11 cellular contexts compared by ENCODE assay signal in the genomic region with DNA sequence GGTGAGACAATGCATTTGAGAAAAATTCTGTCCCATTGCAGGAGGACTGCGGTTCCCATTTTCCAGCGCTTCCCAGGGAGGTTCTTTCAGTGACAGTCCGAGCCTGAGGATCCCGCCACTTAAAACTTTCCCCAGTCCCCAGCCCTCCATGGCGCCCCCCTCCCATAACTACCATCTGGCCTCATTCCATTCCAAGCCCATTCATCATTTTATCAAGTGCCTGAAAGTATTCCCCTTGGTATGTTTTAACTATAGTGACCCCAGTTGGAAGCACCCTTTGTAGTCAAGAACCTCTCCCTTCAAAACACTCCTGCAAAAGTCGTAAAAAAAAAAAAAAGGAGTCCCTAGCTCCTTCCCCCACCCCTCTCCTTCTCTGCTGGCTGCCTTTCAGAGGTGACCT. TPM values are rescaled to one million over a fixed set of nuclear protein-coding genes. Genes with fewer than 3 reads are reported as not detected.
DNase-seq lines count a peak whose midpoint lies in the region; ATAC-seq and TF ChIP-seq lines count a peak whose summit lies in the region.
"Had no signal": no experiment of that assay in that cellular context is flagged by ENCODE, and none has a peak within 500 bp of the region (broad histone marks: within the 10 kb centered on the region; RNA-seq: fewer than 3 reads in every experiment).

No MANE protein-coding gene starts in this region.

- peaks cover 35% of the 10 kb centered on the region for H3K4me1 ChIP-seq in iPS-18a (ENCODE audit: control insufficient read depth, low read depth, low read length)
- peaks cover 29% of the 10 kb centered on the region for H3K4me1 ChIP-seq in testis
- H3K4me1 ChIP-seq: prostate gland had no signal

- H3K4me3 ChIP-seq in iPS-18a (ENCODE audit: low read length) (peak overlapping the region; percentile 77), testis (peak overlapping the region; percentile 79 to 90)

- WGBS in testis, 2 donors: 28 to 47% methylated on average over 6 of the region's 6 CpGs

- peak overlapping the region; percentile 65 for H3K4me3 Mint-ChIP-seq in activated CD8-positive, alpha-beta memory T cell treated with anti-CD3 and anti-CD28 coated beads, Interleukin-2, amount 10 ng/mL, durations not matched to agents 7 days and 5 days
- H3K4me3 Mint-ChIP-seq in T-cell: peak overlapping the region; percentile 67 to 79 (median 71)

- intact Hi-C loops in testis (cut with DNase I; ENCODE audit: low total_unique reads): loop anchor here (10.0 kb wide), 1 partner anchor 149 kb away; no protein-coding TSS in a partner anchor

- ATAC-seq in activated CD8-positive, alpha-beta memory T cell treated with anti-CD3 and anti-CD28 coated beads, Interleukin-2, amount 10 ng/mL, durations not matched to agents 7 days and 5 days: no peak
- ATAC-seq in T-cell (replicated peaks in 1 of 4): no peak

- peaks cover 40% of the 10 kb centered on the region for H3K27me3 Mint-ChIP-seq in activated CD8-positive, alpha-beta memory T cell treated with anti-CD3 and anti-CD28 coated beads, Interleukin-2, amount 10 ng/mL, durations not matched to agents 7 days and 5 days
- peaks cover 25 to 32% of the 10 kb centered on the region in 2 donors for H3K27me3 Mint-ChIP-seq in T-cell

- H3K9me3 ChIP-seq in iPS-18a (ENCODE audit: control insufficient read depth, low read depth, low read length): peaks cover 2% of the 10 kb centered on the region
- no peaks in the 10 kb centered on the region for H3K9me3 ChIP-seq in testis
- H3K9me3 ChIP-seq: prostate gland had no signal

- H3K9ac ChIP-seq in iPS-18a (ENCODE audit: low read length): peak overlapping the region; percentile 79
- H3K9ac ChIP-seq: GM23248 had no signal

- POLR2A ChIA-PET in T-cell (lab: Charles Lee): interaction anchor here in 1 of 2 donors (0.6 kb wide), 1 partner anchor 141 kb away, joined by 3 read pairs; no protein-coding TSS in a partner anchor

- H3K4me1 Mint-ChIP-seq in activated CD8-positive, alpha-beta memory T cell treated with anti-CD3 and anti-CD28 coated beads, Interleukin-2, amount 10 ng/mL, durations not matched to agents 7 days and 5 days: peaks cover 5% of the 10 kb centered on the region
- H3K4me1 Mint-ChIP-seq in T-cell: peaks cover 5 to 10% (median 10%) of the 10 kb centered on the region in 3 donors

- DNase-seq in activated CD8-positive, alpha-beta memory T cell treated with anti-CD3 and anti-CD28 coated beads, Interleukin-2, amount 10 ng/mL, durations not matched to agents 7 days and 5 days: no peak
- no peak for DNase-seq in activated CD8-positive, alpha-beta memory T cell treated with anti-CD3 and anti-CD28 coated beads, Interleukin-2, amount 50 U/mL, for 4 hours
- DNase-seq in T-cell: no peak
- no peak for DNase-seq in testis
- DNase-seq in SW480 (ENCODE audit: low spot score): no peak
- DNase-seq in GOT3 (lab: John Stamatoyannopoulos, UW): no peak
- DNase-seq in NCI-H1092 (lab: John Stamatoyannopoulos, UW): no peak
- DNase-seq: activated CD4-positive, CD25-positive, alpha-beta regulatory T cell treated with anti-CD3 and anti-CD28 coated beads, Interleukin-2, amount 50 U/mL, for 72 hours; GM23248 had no signal

- H3K36me3 ChIP-seq in iPS-18a (ENCODE audit: control insufficient read depth, low read depth, low read length) (peaks cover 37% of the 10 kb centered on the region), testis (ENCODE audit: low read depth, missing control alignments) (no peaks in the 10 kb centered on the region)
- H3K36me3 ChIP-seq: prostate gland had no signal

- H3K27ac ChIP-seq in iPS-18a (ENCODE audit: low read length) (no peak overlapping the region), testis (peak overlapping the region; percentile 81 to 86)
- H3K27ac ChIP-seq: GM23248, prostate gland had no signal

- H3K27me3 ChIP-seq in iPS-18a (ENCODE audit: control insufficient read depth, insufficient read depth, low read length): peaks cover 13% of the 10 kb centered on the region
- H3K27me3 ChIP-seq in testis: no peaks in the 10 kb centered on the region

- peaks cover 2% of the 10 kb centered on the region for H3K36me3 Mint-ChIP-seq in activated CD8-positive, alpha-beta memory T cell treated with anti-CD3 and anti-CD28 coated beads, Interleukin-2, amount 10 ng/mL, durations not matched to agents 7 days and 5 days
- no peaks in the 10 kb centered on the region for H3K36me3 Mint-ChIP-seq in T-cell

- TF ChIP-seq POLR2A in testis (IDR thresholded peaks at IDR 0.05): no peak

- no peak overlapping the region for H3K27ac Mint-ChIP-seq in activated CD8-positive, alpha-beta memory T cell treated with anti-CD3 and anti-CD28 coated beads, Interleukin-2, amount 10 ng/mL, durations not matched to agents 7 days and 5 days
- no peak overlapping the region for H3K27ac Mint-ChIP-seq in T-cell

- H3K9me3 Mint-ChIP-seq in activated CD8-positive, alpha-beta memory T cell treated with anti-CD3 and anti-CD28 coated beads, Interleukin-2, amount 10 ng/mL, durations not matched to agents 7 days and 5 days (ENCODE audit: low read depth): no peaks in the 10 kb centered on the region
- H3K9me3 Mint-ChIP-seq in T-cell: peaks cover 0 to under 1% (median 0%) of the 10 kb centered on the region in 3 donors

- CTCF ChIA-PET in activated CD8-positive, alpha-beta memory T cell treated with anti-CD3 and anti-CD28 coated beads, Interleukin-2, amount 10 ng/mL, durations not matched to agents 7 days and 5 days (lab: Charles Lee): no interaction called here
- CTCF ChIA-PET in T-cell (lab: Charles Lee): interaction anchor here in 1 of 2 donors (1.1 kb wide), 1 partner anchor 1371 kb away, joined by 3 read pairs; no protein-coding TSS in a partner anchor

- no peak for TF ChIP-seq CTCF in testis (IDR thresholded peaks at IDR 0.05)

RNA-seq across cellular contexts. Expression of gene RASL11B, which starts 1.2 kb away (rescaled TPM):
- under 1 TPM; 0.14 to 0.15 TPM for total RNA-seq in activated CD8-positive, alpha-beta memory T cell treated with anti-CD3 and anti-CD28 coated beads, Interleukin-2, amount 10 ng/mL, durations not matched to agents 7 days and 5 days
- total RNA-seq in T-cell (under 1 TPM in 4 of 5 donors, not detected in 1; 0.32 to 0.72 (median 0.39) TPM), testis (10 to 100 TPM; 16.7 to 25.5 TPM)
- polyA plus RNA-seq in testis (ENCODE audit: insufficient read depth, low read depth, low replicate concordance): 15.3 TPM
- total RNA-seq: GM23248 had no signal

Comparison
In these comparisons a context has a peak if more than half of its experiments do, and no peak if none do; other contexts are left out.
1. RNA of gene RASL11B, which starts 1.2 kb away (total RNA-seq): 16.7 to 25.5 TPM in testis; 0.32 to 0.72 TPM in T-cell and 0.14 to 0.15 TPM in activated CD8-positive, alpha-beta memory T cell treated with anti-CD3 and anti-CD28 coated beads, Interleukin-2, amount 10 ng/mL, durations not matched to agents 7 days and 5 days; every median in the first group is over 10 times any median in the second.